11 cellular contexts compared by ENCODE assay signal in genomic region chr17:1188812-1189211, GRCh38. TPM values are rescaled to one million over a fixed set of nuclear protein-coding genes. Genes with fewer than 3 reads are reported as not detected.
DNase-seq lines count a peak whose midpoint lies in the region; ATAC-seq, FAIRE-seq and TF ChIP-seq lines count a peak whose summit lies in the region.
"Had no signal": no experiment of that assay in that cellular context is flagged by ENCODE, and none has a peak within 500 bp of the region (broad histone marks: within the 10 kb centered on the region; RNA-seq: fewer than 3 reads in every experiment).

No MANE protein-coding gene starts in this region.

- no peak overlapping the region for H3K4me2 ChIP-seq in endothelial cell of umbilical vein (ENCODE audit: insufficient read depth, low read length)

- no peaks in the 10 kb centered on the region for H3K9me1 ChIP-seq in endothelial cell of umbilical vein (replicated peaks; ENCODE audit: control insufficient read depth, extremely low read depth, insufficient read depth, low read length)

- no peak overlapping the region for H2AFZ ChIP-seq in endothelial cell of umbilical vein (ENCODE audit: low read depth, low read length)

- no peak for TF ChIP-seq POLR2A in endothelial cell of umbilical vein (IDR thresholded peaks at IDR 0.05; ENCODE audit: low read depth, low read length)
- TF ChIP-seq POLR2A in upper lobe of left lung (IDR thresholded peaks at IDR 0.05) = peak in 1 of 4 donors; percentile 56

- no peak overlapping the region for H3K9ac ChIP-seq in endothelial cell of umbilical vein (replicated peaks; ENCODE audit: extremely low read depth, insufficient read depth, low read length)

- H3K4me3 ChIP-seq in endothelial cell of umbilical vein (replicated peaks in 1 of 3; ENCODE audit: insufficient read depth in 1 of 3, low read depth in 1 of 3, low read length in 3 of 3) = no peak overlapping the region
- H3K4me3 ChIP-seq in upper lobe of left lung = peak overlapping the region in 2 of 4 donors; percentile 0 to 7

- peaks cover 3% of the 10 kb centered on the region for H3K4me1 ChIP-seq in endothelial cell of umbilical vein (ENCODE audit: control insufficient read depth, extremely low read depth, insufficient read depth, low read length)
- peaks cover 38 to 70% (median 42%) of the 10 kb centered on the region in 4 donors for H3K4me1 ChIP-seq in upper lobe of left lung

- FAIRE-seq in endothelial cell of umbilical vein (lab: Jason Lieb, UNC) = no peak

- H3K27ac ChIP-seq in endothelial cell of umbilical vein (ENCODE audit: insufficient read depth, low read depth, low read length) (no peak overlapping the region), upper lobe of left lung (peak overlapping the region; percentile 54 to 81 (median 66))
- H3K27ac ChIP-seq: epithelial cell of prostate had no signal

- H3K9me3 ChIP-seq in endothelial cell of umbilical vein (replicated peaks; ENCODE audit: control insufficient read depth, insufficient read depth, low read length) (no peaks in the 10 kb centered on the region), upper lobe of left lung (no peaks in the 10 kb centered on the region)

- no peak for TF ChIP-seq CTCF in endothelial cell of umbilical vein (IDR thresholded peaks at IDR 0.05; ENCODE audit: extremely low read depth in 1 of 2, insufficient read depth in 1 of 2, low read depth in 1 of 2, low read length in 2 of 2)
- TF ChIP-seq CTCF in upper lobe of left lung (IDR thresholded peaks at IDR 0.05) = no peak
- TF ChIP-seq CTCF in GM20000 (IDR thresholded peaks at IDR 0.05; ENCODE audit: extremely low read depth, missing control alignments) = no peak

- dilution Hi-C loops in endothelial cell of umbilical vein (cut with MboI; ENCODE audit: extremely low pct_ligation_motif_present, low sequenced_read_pairs) = no loop called here

- peak in 1 of 4 donors; percentile 79 for TF ChIP-seq EP300 in upper lobe of left lung (IDR thresholded peaks at IDR 0.05)

- H3K36me3 ChIP-seq in endothelial cell of umbilical vein (ENCODE audit: control insufficient read depth in 2 of 2, extremely low read depth in 1 of 2, insufficient read depth in 2 of 2, low read length in 2 of 2) (no peaks in the 10 kb centered on the region), upper lobe of left lung (no peaks in the 10 kb centered on the region)

- H3K27me3 ChIP-seq in endothelial cell of umbilical vein (ENCODE audit: control insufficient read depth in 2 of 2, insufficient read depth in 2 of 2, low read length in 2 of 2) (peaks cover 6 to 9% of the 10 kb centered on the region in 2 experiments), upper lobe of left lung (no peaks in the 10 kb centered on the region)

- BruUV-seq in endothelial cell of umbilical vein (replicated peaks; lab: Mats Ljungman, UMichigan) = no TSS peak

- no peaks in the 10 kb centered on the region for H4K20me1 ChIP-seq in endothelial cell of umbilical vein (replicated peaks; ENCODE audit: control insufficient read depth, extremely low read depth, insufficient read depth, low read length)

- POLR2A ChIA-PET in endothelial cell of umbilical vein (lab: Charles Lee) = no interaction called here

- intact Hi-C loops in endothelial cell of umbilical vein (cut with micrococcal nuclease) = no loop called here

- CTCF ChIA-PET in endothelial cell of umbilical vein (lab: Charles Lee) = interaction anchor here (0.6 to 12.9 kb wide), 6 partner anchors 10 to 692 kb away, joined by 3 to 260 read pairs (median 44); no protein-coding TSS in a partner anchor

- no peaks in the 10 kb centered on the region for H3K79me2 ChIP-seq in endothelial cell of umbilical vein (ENCODE audit: control insufficient read depth, insufficient read depth, low read length)

- WGBS in upper lobe of left lung, 2 donors = 17 to 27% methylated on average over 12 of the region's 12 CpGs

- peak; percentile 67 to 84 for ATAC-seq in upper lobe of left lung (ENCODE audit: low FRiP score in 2 of 2)
- ATAC-seq: natural killer cell treated with Interleukin-12 subunit alpha and Interleukin-12 subunit beta and Interleukin-15 and Interleukin-18, amount 100 ng/mL, for 72 hours had no signal

- DNase-seq in LHCN-M2 (ENCODE audit: low read depth) (peak; percentile 25), endothelial cell of umbilical vein (ENCODE audit: low read depth, low spot score) (peak; percentile 40), mesenteric fat pad (ENCODE audit: low spot score) (peak; percentile 92), upper lobe of left lung (peak in 1 of 2 donors; percentile 92), SW 1271 (lab: John Stamatoyannopoulos, UW) (no peak), GM20000 (ENCODE audit: low spot score) (no peak), NCI-H526 (lab: John Stamatoyannopoulos, UW) (no peak)
- DNase-seq: activated naive CD4-positive, alpha-beta T cell treated with anti-CD3 and anti-CD28 coated beads for 36 hours; NCI-H1436 treated with DMSO at 0.1 percent for 48 hours had no signal

TF ChIP-seq in endothelial cell of umbilical vein, 7 proteins besides CTCF, POLR2A, EP300 and RAD21:
- TF ChIP-seq MAX (IDR thresholded peaks at IDR 0.05; ENCODE audit: insufficient read depth, insufficient read length) (no peak), EZH2 (IDR thresholded peaks at IDR 0.05; ENCODE audit: borderline replicate concordance, low read depth, low read length, severe bottlenecking) (no peak), JUN (IDR thresholded peaks at IDR 0.05; ENCODE audit: borderline replicate concordance, insufficient read depth, insufficient read length, low read depth) (no peak), GATA2 (IDR thresholded peaks at IDR 0.05; ENCODE audit: insufficient read depth, insufficient read length, low read depth, low read length) (no peak), POLR2AphosphoS5 (IDR thresholded peaks at IDR 0.05; ENCODE audit: insufficient read depth, low read depth, low read length) (no peak), MYC (IDR thresholded peaks at IDR 0.05; ENCODE audit: low read depth, low read length) (no peak), FOS (IDR thresholded peaks at IDR 0.05; ENCODE audit: borderline replicate concordance, insufficient read depth, low read length) (no peak)

RNA-seq across cellular contexts. Expression of gene ABR, which starts 9.0 kb away (rescaled TPM):
- total RNA-seq in LHCN-M2 (2014; rRNA removed) = 79.6 and 87.2 TPM in 2 replicates
- polyA plus RNA-seq in LHCN-M2 (2012) = 71.8 TPM
- 78.9 and 96.8 TPM in 2 replicates for total RNA-seq in endothelial cell of umbilical vein
- 83.5 and 92.1 TPM in 2 replicates for polyA plus RNA-seq in endothelial cell of umbilical vein
- 63.1 and 82.2 TPM in 2 replicates for polyA plus RNA-seq in endothelial cell of umbilical vein (2011; cell fraction: cytosol; rRNA removed)
- 113 and 135 TPM in 2 replicates for polyA plus RNA-seq in endothelial cell of umbilical vein (2011; cell fraction: nucleus; rRNA removed)
- 75.4 and 78.7 TPM in 2 replicates for polyA plus RNA-seq in endothelial cell of umbilical vein (2012)
- 62.5 and 103 TPM in 2 replicates for polyA minus RNA-seq in endothelial cell of umbilical vein
- polyA minus RNA-seq in endothelial cell of umbilical vein (2011; cell fraction: cytosol; rRNA and poly(A)+ RNA removed) = 38.5 TPM
- polyA minus RNA-seq in endothelial cell of umbilical vein (2011; cell fraction: nucleus; rRNA and poly(A)+ RNA removed) = 53.5 and 71.9 TPM in 2 replicates
- total RNA-seq in mesenteric fat pad = 103 TPM
- total RNA-seq in upper lobe of left lung = 100 to 1,000 TPM; 117 to 645 (median 206) TPM

Comparison
In these comparisons a context has a peak if more than half of its experiments do, and no peak if none do; other contexts are left out.
1. DNase-seq: peak in LHCN-M2 (single experiment), endothelial cell of umbilical vein (single experiment) and mesenteric fat pad (single experiment); none in SW 1271 (0 of 2), GM20000 (single experiment) and NCI-H526 (0 of 2).